In genomic region chr6:31899882-31900722, GRCh38 we compare ENCODE assay signal across 3 cellular contexts.
TF ChIP-seq lines count a peak whose summit lies in the region.

No MANE protein-coding gene starts in this region.

TF ChIP-seq in SK-N-SH, 30 proteins besides CTCF, POLR2A, EP300 and RAD21:
- no peak for TF ChIP-seq TCF12 (IDR thresholded peaks at IDR 0.05)

TF ChIP-seq in SK-N-SH treated with all-trans-retinoic acid at 6 μM for 48 hours, 23 proteins besides CTCF, POLR2A, EP300 and RAD21:
- no peak for TF ChIP-seq ESRRG (CRISPR knock-in tag; IDR thresholded peaks at IDR 0.05)
- TF ChIP-seq ZC3H10 (CRISPR knock-in tag; IDR thresholded peaks at IDR 0.05) = no peak
- TF ChIP-seq CSDC2 (CRISPR knock-in tag; IDR thresholded peaks at IDR 0.05) = no peak
- no peak for TF ChIP-seq RARB (CRISPR knock-in tag; IDR thresholded peaks at IDR 0.05)
- no peak for TF ChIP-seq ZNF565 (CRISPR knock-in tag; conservative IDR thresholded peaks at IDR 0.05; ENCODE audit: low read depth)
- no peak for TF ChIP-seq PPARA (CRISPR knock-in tag; IDR thresholded peaks at IDR 0.05; ENCODE audit: borderline replicate concordance)
- no peak for TF ChIP-seq GLIS3 (CRISPR knock-in tag; IDR thresholded peaks at IDR 0.05)
- TF ChIP-seq ZNF8 (CRISPR knock-in tag; IDR thresholded peaks at IDR 0.05) = no peak

TF ChIP-seq in GM12878, 131 proteins besides CTCF, POLR2A, EP300 and RAD21:
- peak; percentile 40; the same call in 1 of the 2 replicates for TF ChIP-seq MLLT1 (IDR thresholded peaks at IDR 0.05)
- no peak for TF ChIP-seq MTA3 (IDR thresholded peaks at IDR 0.05; ENCODE audit: borderline replicate concordance, low read length)
